8 cellular contexts compared by ENCODE assay signal in the genomic region with DNA sequence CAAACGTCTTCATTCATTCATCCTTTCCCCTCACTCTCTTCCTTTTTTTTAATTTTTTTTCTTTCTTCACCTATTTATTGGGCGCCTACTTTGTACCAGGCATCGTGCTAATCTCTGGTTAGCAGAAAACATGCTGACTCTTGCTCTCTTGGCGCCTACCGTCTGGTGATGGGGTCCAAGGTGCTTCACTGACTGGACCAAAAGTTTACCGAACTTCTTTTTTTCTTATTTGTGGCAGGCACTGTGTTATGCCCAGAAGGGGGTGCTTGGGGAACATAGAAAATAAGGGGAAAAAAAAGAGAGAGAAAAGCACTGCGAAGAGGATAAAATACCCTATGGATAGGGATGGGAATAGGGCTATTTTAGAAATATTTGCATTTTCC. TPM values are rescaled to one million over a fixed set of nuclear protein-coding genes. Genes with fewer than 3 reads are reported as not detected.
DNase-seq lines count a peak whose midpoint lies in the region; ATAC-seq and TF ChIP-seq lines count a peak whose summit lies in the region.

No MANE protein-coding gene starts in this region.

- CTCF ChIA-PET in activated CD4-positive, alpha-beta T cell treated with anti-CD3 and anti-CD28 coated beads for 36 hours (lab: Charles Lee), result no interaction called here

- H3K4me1 Mint-ChIP-seq in activated CD4-positive, alpha-beta T cell treated with anti-CD3 and anti-CD28 coated beads for 36 hours, result peaks cover 37% of the 10 kb centered on the region

- POLR2A ChIA-PET in activated CD4-positive, alpha-beta T cell treated with anti-CD3 and anti-CD28 coated beads for 36 hours (lab: Charles Lee), result no interaction called here

- no peaks in the 10 kb centered on the region for H3K9me3 Mint-ChIP-seq in activated CD4-positive, alpha-beta T cell treated with anti-CD3 and anti-CD28 coated beads for 36 hours (ENCODE audit: low read depth)

- H3K36me3 Mint-ChIP-seq in activated CD4-positive, alpha-beta T cell treated with anti-CD3 and anti-CD28 coated beads for 36 hours (ENCODE audit: low read depth), result peaks cover 9% of the 10 kb centered on the region

- H3K27ac Mint-ChIP-seq in activated CD4-positive, alpha-beta T cell treated with anti-CD3 and anti-CD28 coated beads for 36 hours, result peak overlapping the region; percentile 89

- H3K36me3 ChIP-seq in breast epithelium, result no peaks in the 10 kb centered on the region

- H3K9me3 ChIP-seq in breast epithelium (no peaks in the 10 kb centered on the region), mononuclear cell (ENCODE audit: low read depth, low read length) (no peaks in the 10 kb centered on the region)

- peak overlapping the region in 1 of 2 donors; percentile 79 for H3K27ac ChIP-seq in breast epithelium

- peak; percentile 17 for DNase-seq in activated CD4-positive, alpha-beta T cell treated with anti-CD3 and anti-CD28 coated beads for 36 hours
- no peak for DNase-seq in activated CD4-positive, alpha-beta T cell treated with anti-CD3 and anti-CD28 coated beads for 1 hour
- DNase-seq in HT1080 (ENCODE audit: low read depth) (peak; percentile 4), breast epithelium (ENCODE audit: low spot score in 2 of 2) (no peak), NCI-H82 treated with DMSO at 0.1 percent for 48 hours (lab: John Stamatoyannopoulos, UW; ENCODE audit: unreplicated experiment) (no peak), kidney glomerular epithelial cell (lab: John Stamatoyannopoulos, UW) (no peak), T-helper 9 cell (no peak)

- intact Hi-C loops in activated CD4-positive, alpha-beta T cell treated with anti-CD3 and anti-CD28 coated beads for 36 hours (cut with DNase I, micrococcal nuclease), result loop anchor here (1.0 to 10.0 kb wide), 10 partner anchors 80 to 968 kb away; partner anchors contain the start of genes PDZD8 (in 2 of the 2), RAB11FIP2 (in 2 of the 2) and DENND10 (in 1 of the 2)
- intact Hi-C loops in breast epithelium (cut with DNase I; ENCODE audit: low total_unique reads), result no loop called here

- H3K27me3 ChIP-seq in breast epithelium, result no peaks in the 10 kb centered on the region
- peaks cover 5% of the 10 kb centered on the region for H3K27me3 ChIP-seq in mononuclear cell (ENCODE audit: insufficient read depth, low read length)

- H3K4me1 ChIP-seq in breast epithelium, result peaks cover 0 to 5% of the 10 kb centered on the region in 2 donors
- H3K4me1 ChIP-seq in mononuclear cell (ENCODE audit: insufficient read depth, low read length), result peaks cover 22% of the 10 kb centered on the region

- peak; percentile 9 for ATAC-seq in activated CD4-positive, alpha-beta T cell treated with anti-CD3 and anti-CD28 coated beads for 36 hours

- TF ChIP-seq POLR2A in breast epithelium (IDR thresholded peaks at IDR 0.05), result no peak

- no peaks in the 10 kb centered on the region for H3K27me3 Mint-ChIP-seq in activated CD4-positive, alpha-beta T cell treated with anti-CD3 and anti-CD28 coated beads for 36 hours

- H3K4me3 ChIP-seq in breast epithelium (peak overlapping the region; percentile 81 to 99 (median 99)), mononuclear cell (ENCODE audit: low read length) (peak overlapping the region; percentile 92)

- no peak for TF ChIP-seq CTCF in breast epithelium (IDR thresholded peaks at IDR 0.05)

- peak overlapping the region; percentile 81 for H3K4me3 Mint-ChIP-seq in activated CD4-positive, alpha-beta T cell treated with anti-CD3 and anti-CD28 coated beads for 36 hours

RNA-seq across cellular contexts. Expression of gene FAM204A, which starts 0.5 kb away (rescaled TPM):
- total RNA-seq in activated CD4-positive, alpha-beta T cell treated with anti-CD3 and anti-CD28 coated beads for 36 hours, result 10 to 100 TPM; 44.1 to 55.8 TPM
- 50.0 and 56.6 TPM in 2 replicates for total RNA-seq in HT1080 (2014; rRNA removed; shearing (Covaris generic))
- polyA plus RNA-seq in HT1080 (2015; cell fraction: cytosol; rRNA removed), result 48.7 and 57.8 TPM in 2 replicates
- polyA plus RNA-seq in HT1080 (2015; cell fraction: nucleus; rRNA removed), result 27.5 and 27.6 TPM in 2 replicates
- 10 to 100 TPM; 28.2 to 71.4 (median 59.6) TPM for total RNA-seq in breast epithelium
- 53.6 TPM for total RNA-seq in mononuclear cell

Comparison
In these comparisons a context has a peak if more than half of its experiments do, and no peak if none do; other contexts are left out.
1. DNase-seq: peak in activated CD4-positive, alpha-beta T cell treated with anti-CD3 and anti-CD28 coated beads for 36 hours (single experiment) and HT1080 (single experiment); none in activated CD4-positive, alpha-beta T cell treated with anti-CD3 and anti-CD28 coated beads for 1 hour (single experiment), breast epithelium (0 of 2), NCI-H82 treated with DMSO at 0.1 percent for 48 hours (single experiment), kidney glomerular epithelial cell (single experiment) and T-helper 9 cell (single experiment).